In genomic region chr11:57251491-57252104, GRCh38 we compare ENCODE assay signal across 1 cellular context.
TF ChIP-seq lines count a peak whose summit lies in the region.

No MANE protein-coding gene starts in this region.

TF ChIP-seq in HEK293, 187 proteins besides CTCF, POLR2A, EP300 and RAD21 (continued from another document):
- TF ChIP-seq ZNF398 (tag by site-specific recombination; IDR thresholded peaks at IDR 0.05), result peak; percentile 51
- TF ChIP-seq ZBTB17 (tag by site-specific recombination; IDR thresholded peaks at IDR 0.05), result peak; percentile 41
- TF ChIP-seq ELK4 (IDR thresholded peaks at IDR 0.05; ENCODE audit: borderline replicate concordance, low read depth, low read length), result no peak
- no peak for TF ChIP-seq ZNF26 (tag by site-specific recombination; IDR thresholded peaks at IDR 0.05)
